In the genomic region with DNA sequence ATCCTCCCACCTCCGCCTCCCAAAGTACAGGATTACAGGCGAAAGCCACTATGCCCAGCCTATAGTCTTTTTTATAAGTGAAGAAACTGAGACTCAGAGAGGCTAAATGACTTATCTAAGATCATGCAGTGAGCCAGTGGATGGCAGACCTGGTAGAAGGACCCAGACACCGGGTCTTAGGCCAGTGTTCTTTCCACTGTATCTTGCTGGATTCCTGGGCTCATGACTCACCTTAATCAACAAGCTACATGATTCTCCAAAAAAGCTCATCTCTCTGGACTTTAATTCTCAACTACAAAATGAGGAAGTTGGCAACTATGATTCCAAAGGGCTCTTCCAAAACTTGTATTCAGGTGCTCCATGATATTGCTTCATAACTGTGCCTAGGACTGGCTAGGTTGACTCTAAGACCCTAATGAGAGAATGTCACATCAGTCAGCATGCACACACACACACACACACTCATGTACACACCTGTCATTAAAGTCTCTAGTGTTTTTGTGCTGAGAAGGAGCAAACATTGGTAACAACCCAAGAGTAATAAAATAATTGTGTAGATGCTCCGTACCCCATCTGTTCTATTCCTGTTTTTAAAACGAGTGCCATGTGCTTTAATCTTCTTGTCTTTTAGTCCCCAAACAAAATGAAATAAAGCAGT, we compare ENCODE assay signal across 13 cellular contexts.
"Had no signal": no experiment of that assay in that cellular context is flagged by ENCODE, and none has a peak within 500 bp of the region (broad histone marks: within the 10 kb centered on the region; RNA-seq: fewer than 3 reads in every experiment).

No MANE protein-coding gene starts in this region.

- H3K27me3 Mint-ChIP-seq: activated naive CD4-positive, alpha-beta T cell treated with anti-CD3 and anti-CD28 coated beads, Interleukin-2, amount 50 U/mL, for 24 hours had no signal

- H3K36me3 Mint-ChIP-seq: activated naive CD4-positive, alpha-beta T cell treated with anti-CD3 and anti-CD28 coated beads, Interleukin-2, amount 50 U/mL, for 24 hours; immature natural killer cell had no signal

- H3K4me3 ChIP-seq: dorsolateral prefrontal cortex had no signal

- H3K27ac Mint-ChIP-seq: activated naive CD4-positive, alpha-beta T cell treated with anti-CD3 and anti-CD28 coated beads, Interleukin-2, amount 50 U/mL, for 24 hours; immature natural killer cell; nephron progenitor cell had no signal

- DNase-seq: cerebellar nuclear complex; immature natural killer cell; mammary epithelial cell; nephron progenitor cell; stimulated activated naive CD4-positive, alpha-beta T cell; substantia nigra; trophoblast cell had no signal

- H3K4me3 Mint-ChIP-seq: activated naive CD4-positive, alpha-beta T cell treated with anti-CD3 and anti-CD28 coated beads, Interleukin-2, amount 50 U/mL, for 24 hours; immature natural killer cell; nephron progenitor cell had no signal

- H3K9me3 Mint-ChIP-seq: activated naive CD4-positive, alpha-beta T cell treated with anti-CD3 and anti-CD28 coated beads, Interleukin-2, amount 50 U/mL, for 24 hours; immature natural killer cell; nephron progenitor cell had no signal

- ATAC-seq: activated CD4-positive, CD25-positive, alpha-beta regulatory T cell treated with anti-CD3 and anti-CD28 coated beads, Interleukin-2, amount 50 U/mL, for 24 hours; esophagus mucosa; left lobe of liver; sciatic nerve had no signal
